In genomic region chr1:101004061-101004460, GRCh38 we compare ENCODE assay signal across 10 cellular contexts. TPM values are rescaled to one million over a fixed set of nuclear protein-coding genes. Genes with fewer than 3 reads are reported as not detected.
DNase-seq lines count a peak whose midpoint lies in the region; ATAC-seq and TF ChIP-seq lines count a peak whose summit lies in the region.
"Had no signal": no experiment of that assay in that cellular context is flagged by ENCODE, and none has a peak within 500 bp of the region (broad histone marks: within the 10 kb centered on the region; RNA-seq: fewer than 3 reads in every experiment).

No MANE protein-coding gene starts in this region.

- H2AFZ ChIP-seq in H9 (ENCODE audit: low read length) = no peak overlapping the region

- no CpG with 5 or more reads among the region's 1 CpG for WGBS in H9 (ENCODE audit: extremely low coverage, insufficient read length, low lambda C conversion rate)

- H3K27me3 Mint-ChIP-seq in H9 (ENCODE audit: low read depth) = no peaks in the 10 kb centered on the region
- H3K27me3 Mint-ChIP-seq in stimulated activated memory B cell treated with anti-CD40 and anti-IgM and Interleukin-4, amounts not matched to agents 10 μg/mL and 1 μg/mL and 100 μg/mL, for 72 hours = no peaks in the 10 kb centered on the region
- H3K27me3 Mint-ChIP-seq in activated T-helper 17 cell treated with anti-CD3 and anti-CD28 coated beads, Interleukin-2, amount 50 U/mL, for 72 hours = no peaks in the 10 kb centered on the region
- H3K27me3 Mint-ChIP-seq: dendritic cell treated with granulocyte-macrophage colony-stimulating factor and Interleukin-4, amounts not matched to agents 40 ng/mL and 50 ng/mL, for 4 days had no signal

- H4K5ac ChIP-seq in H9 (ENCODE audit: insufficient read length, low read depth, low read length) = no peak overlapping the region

- H2BK20ac ChIP-seq in H9 (ENCODE audit: low read depth, low read length, poor library complexity, severe bottlenecking) = no peak overlapping the region

- H3K4me2 ChIP-seq in H9 (ENCODE audit: insufficient read depth, insufficient read length, low read length) = no peak overlapping the region

- H3K4me1 Mint-ChIP-seq in H9 = peaks cover 8 to 13% of the 10 kb centered on the region in 2 experiments; a peak in 3 of 4 replicates
- peaks cover 21% of the 10 kb centered on the region for H3K4me1 Mint-ChIP-seq in stimulated activated memory B cell treated with anti-CD40 and anti-IgM and Interleukin-4, amounts not matched to agents 10 μg/mL and 1 μg/mL and 100 μg/mL, for 72 hours
- peaks cover 16% of the 10 kb centered on the region for H3K4me1 Mint-ChIP-seq in activated T-helper 17 cell treated with anti-CD3 and anti-CD28 coated beads, Interleukin-2, amount 50 U/mL, for 72 hours

- no peaks in the 10 kb centered on the region for H3K9me3 Mint-ChIP-seq in H9
- H3K9me3 Mint-ChIP-seq in stimulated activated memory B cell treated with anti-CD40 and anti-IgM and Interleukin-4, amounts not matched to agents 10 μg/mL and 1 μg/mL and 100 μg/mL, for 72 hours = peaks cover 3% of the 10 kb centered on the region
- H3K9me3 Mint-ChIP-seq in activated T-helper 17 cell treated with anti-CD3 and anti-CD28 coated beads, Interleukin-2, amount 50 U/mL, for 72 hours = peaks cover 9% of the 10 kb centered on the region

- H3K9me3 ChIP-seq in adipocyte (ENCODE audit: control insufficient read depth, low read length) = no peaks in the 10 kb centered on the region
- H3K9me3 ChIP-seq in mucosa of descending colon = no peaks in the 10 kb centered on the region
- no peaks in the 10 kb centered on the region for H3K9me3 ChIP-seq in H9 (ENCODE audit: control insufficient read depth, low read depth, low read length)

- H3K27ac Mint-ChIP-seq in H9 = no peak overlapping the region
- H3K27ac Mint-ChIP-seq in stimulated activated memory B cell treated with anti-CD40 and anti-IgM and Interleukin-4, amounts not matched to agents 10 μg/mL and 1 μg/mL and 100 μg/mL, for 72 hours = no peak overlapping the region
- no peak overlapping the region for H3K27ac Mint-ChIP-seq in activated T-helper 17 cell treated with anti-CD3 and anti-CD28 coated beads, Interleukin-2, amount 50 U/mL, for 72 hours
- H3K27ac Mint-ChIP-seq: dendritic cell treated with granulocyte-macrophage colony-stimulating factor and Interleukin-4, amounts not matched to agents 40 ng/mL and 50 ng/mL, for 4 days had no signal

- peaks cover 37% of the 10 kb centered on the region for H3K4me1 ChIP-seq in adipocyte (ENCODE audit: control insufficient read depth, insufficient read depth, low read length)
- H3K4me1 ChIP-seq in mucosa of descending colon (ENCODE audit: low read depth) = peaks cover 3% of the 10 kb centered on the region
- H3K4me1 ChIP-seq in H9 (ENCODE audit: insufficient read depth, low read length) = no peaks in the 10 kb centered on the region

- ATAC-seq in GM18498 (IDR thresholded peaks at IDR 0.05; ENCODE audit: unreplicated experiment) (peak; percentile 59), HG02885 (IDR thresholded peaks at IDR 0.05; ENCODE audit: poor library complexity, unreplicated experiment) (peak; percentile 73), mucosa of descending colon (peak; percentile 83)
- no peak for ATAC-seq in stimulated activated memory B cell treated with anti-CD40 and anti-IgM and Interleukin-4, amounts not matched to agents 10 μg/mL and 1 μg/mL and 100 μg/mL, for 72 hours
- ATAC-seq in activated T-helper 17 cell treated with anti-CD3 and anti-CD28 coated beads, Interleukin-2, amount 50 U/mL, for 72 hours (replicated peaks) = no peak

- H3K79me1 ChIP-seq in H9 (ENCODE audit: insufficient read depth, low read depth, low read length, poor library complexity, severe bottlenecking) = no peaks in the 10 kb centered on the region

- H2BK12ac ChIP-seq in H9 (ENCODE audit: insufficient read length, low read depth, low read length) = no peak overlapping the region

- H3K23me2 ChIP-seq in H9 (ENCODE audit: insufficient read length, low read depth, low read length, poor library complexity, severe bottlenecking) = no peaks in the 10 kb centered on the region

- H3K27ac ChIP-seq in H9 (ENCODE audit: insufficient read length, low read depth, low read length) = no peak overlapping the region

- intact Hi-C loops in mucosa of descending colon (cut with DNase I, micrococcal nuclease) = no loop called here

- no peaks in the 10 kb centered on the region for H4K20me1 ChIP-seq in H9 (ENCODE audit: control insufficient read depth, insufficient read depth, insufficient read length)

- H3K4me3 Mint-ChIP-seq in H9 = no peak overlapping the region
- no peak overlapping the region for H3K4me3 Mint-ChIP-seq in stimulated activated memory B cell treated with anti-CD40 and anti-IgM and Interleukin-4, amounts not matched to agents 10 μg/mL and 1 μg/mL and 100 μg/mL, for 72 hours
- no peak overlapping the region for H3K4me3 Mint-ChIP-seq in activated T-helper 17 cell treated with anti-CD3 and anti-CD28 coated beads, Interleukin-2, amount 50 U/mL, for 72 hours
- H3K4me3 Mint-ChIP-seq: dendritic cell treated with granulocyte-macrophage colony-stimulating factor and Interleukin-4, amounts not matched to agents 40 ng/mL and 50 ng/mL, for 4 days had no signal

- H3K4ac ChIP-seq in H9 (ENCODE audit: low read depth, low read length) = no peak overlapping the region

- no peak overlapping the region for H4K8ac ChIP-seq in H9 (replicated peaks; ENCODE audit: insufficient read length, low read depth, low read length)

- H3K36me3 Mint-ChIP-seq in H9 (ENCODE audit: insufficient read depth in 1 of 3, low read depth in 3 of 3) = peaks cover 4 to 14% (median 14%) of the 10 kb centered on the region in 3 experiments; a peak in 4 of 7 replicates
- peaks cover 38% of the 10 kb centered on the region for H3K36me3 Mint-ChIP-seq in stimulated activated memory B cell treated with anti-CD40 and anti-IgM and Interleukin-4, amounts not matched to agents 10 μg/mL and 1 μg/mL and 100 μg/mL, for 72 hours
- H3K36me3 Mint-ChIP-seq in activated T-helper 17 cell treated with anti-CD3 and anti-CD28 coated beads, Interleukin-2, amount 50 U/mL, for 72 hours (ENCODE audit: low read depth) = peaks cover 45% of the 10 kb centered on the region

- H3K23ac ChIP-seq in H9 (ENCODE audit: insufficient read length, low read depth, low read length) = no peak overlapping the region

- no peak overlapping the region for H3K56ac ChIP-seq in H9 (ENCODE audit: insufficient read length, low read depth, low read length)

- H3T11ph ChIP-seq in H9 (ENCODE audit: low read length) = no peak overlapping the region

- no peak overlapping the region for H2BK5ac ChIP-seq in H9 (ENCODE audit: insufficient read length, low read length)

- peak overlapping the region; percentile 43 for H3K9ac ChIP-seq in adipocyte (ENCODE audit: low read length)
- H3K9ac ChIP-seq in H9 (ENCODE audit: extremely low read depth, insufficient read length, low read length) = no peak overlapping the region

- no peak overlapping the region for H4K91ac ChIP-seq in H9 (ENCODE audit: insufficient read length, low read depth, low read length)

- TF ChIP-seq CTCF in mucosa of descending colon (IDR thresholded peaks at IDR 0.05) (no peak), H9 (conservative IDR thresholded peaks at IDR 0.05) (no peak)

- peak overlapping the region; percentile 4 for H3K4me3 ChIP-seq in adipocyte (ENCODE audit: low read length)
- H3K4me3 ChIP-seq in mucosa of descending colon = no peak overlapping the region

- DNase-seq in adipocyte (ENCODE audit: low read depth) = peak; percentile 89
- DNase-seq in mucosa of descending colon = no peak
- no peak for DNase-seq in H9
- no peak for DNase-seq in activated CD4-positive, CD25-positive, alpha-beta regulatory T cell (lab: John Stamatoyannopoulos, UW)
- DNase-seq: stimulated activated CD4-positive, alpha-beta T cell treated with anti-CD3 and anti-CD28 coated beads, Interleukin-1b, Interleukin-23, amount 100 ng/mL, for 48 hours had no signal

- no peaks in the 10 kb centered on the region; the same call in 1 of the 2 replicates for H3K79me2 ChIP-seq in H9 (ENCODE audit: insufficient read depth, low read length)

- no peak overlapping the region for H2AK5ac ChIP-seq in H9 (ENCODE audit: insufficient read length, low read length)

- H3K27me3 ChIP-seq in adipocyte (replicated peaks; ENCODE audit: control insufficient read depth, insufficient read depth, low read length) (no peaks in the 10 kb centered on the region), H9 (ENCODE audit: insufficient read depth, low read length) (no peaks in the 10 kb centered on the region)

- no peak overlapping the region for H3K18ac ChIP-seq in H9 (ENCODE audit: insufficient read length, low read depth, low read length)

- no peak overlapping the region for H2BK120ac ChIP-seq in H9 (ENCODE audit: low read depth, low read length, poor library complexity, severe bottlenecking)

- no peak overlapping the region for H2BK15ac ChIP-seq in H9 (ENCODE audit: low read depth, low read length)

- H3K36me3 ChIP-seq in adipocyte (ENCODE audit: control insufficient read depth, insufficient read depth, low read length, severe bottlenecking) (peaks cover 13% of the 10 kb centered on the region), mucosa of descending colon (ENCODE audit: low read depth) (no peaks in the 10 kb centered on the region)

- no peak overlapping the region for H3K14ac ChIP-seq in H9 (ENCODE audit: insufficient read depth, low read length)

RNA-seq across cellular contexts. Expression of gene DPH5, which starts 21.5 kb away (rescaled TPM):
- 10 to 100 TPM; 15.4 to 23.1 (median 22.3) TPM for total RNA-seq in mucosa of descending colon
- 49.4 and 51.7 TPM in 2 replicates for total RNA-seq in H9 (2021)
- total RNA-seq in activated T-helper 17 cell treated with anti-CD3 and anti-CD28 coated beads, Interleukin-2, amount 50 U/mL, for 72 hours = 10 to 100 TPM; 18.4 to 42.8 TPM

Comparison
In these comparisons a context has a peak if more than half of its experiments do, and no peak if none do; other contexts are left out.
1. ATAC-seq: peak in GM18498 (single experiment), HG02885 (single experiment) and mucosa of descending colon (single experiment); none in stimulated activated memory B cell treated with anti-CD40 and anti-IgM and Interleukin-4, amounts not matched to agents 10 μg/mL and 1 μg/mL and 100 μg/mL, for 72 hours (single experiment) and activated T-helper 17 cell treated with anti-CD3 and anti-CD28 coated beads, Interleukin-2, amount 50 U/mL, for 72 hours (single experiment).